15 cellular contexts compared by ENCODE assay signal in genomic region chr9:126383395-126384104, GRCh38.
"Had no signal": no experiment of that assay in that cellular context is flagged by ENCODE, and none has a peak within 500 bp of the region (broad histone marks: within the 10 kb centered on the region; RNA-seq: fewer than 3 reads in every experiment).

No MANE protein-coding gene starts in this region.

- DNase-seq: activated CD4-positive, alpha-beta T cell treated with anti-CD3 and anti-CD28 coated beads, Interleukin-2, amount 50 U/mL, for 1 hour; activated effector memory CD4-positive, alpha-beta T cell treated with anti-CD3 and anti-CD28 coated beads, Interleukin-2, amount 50 U/mL, for 16 hours; activated T-cell treated with anti-CD3 and anti-CD28 coated beads, Interleukin-2, amount 50 U/mL, for 1 hour; amniotic stem cell; brain microvascular endothelial cell; effector memory CD4-positive, alpha-beta T cell; islet precursor cell; left ventricle myocardium inferior; mesenchymal stem cell; stimulated activated CD4-positive, alpha-beta T cell treated with anti-CD3 and anti-CD28 coated beads, Interleukin-4, amount 100 ng/mL, for 1 hour; stimulated activated naive CD8-positive, alpha-beta T cell treated with anti-CD3 and anti-CD28 coated beads, Interleukin-15, amount 100 ng/mL, for 72 hours had no signal

- H3K36me3 Mint-ChIP-seq: activated naive CD4-positive, alpha-beta T cell treated with anti-CD3 and anti-CD28 coated beads, Interleukin-2, amount 50 U/mL, for 72 hours had no signal

- H3K27ac ChIP-seq: brain microvascular endothelial cell, gastroesophageal sphincter, left ventricle myocardium inferior had no signal

- H3K4me3 Mint-ChIP-seq: nephron; stimulated activated naive CD8-positive, alpha-beta T cell treated with anti-CD3 and anti-CD28 coated beads, Interleukin-15, amount 100 ng/mL, for 72 hours; T-helper 1 cell treated with Interleukin-12 subunit alpha and Interleukin-12 subunit beta and Interleukin-4 antibody, amounts not matched to agents 30 μg/mL and 1 μg/mL, for 36 hours had no signal

- H3K9me3 Mint-ChIP-seq: activated naive CD4-positive, alpha-beta T cell treated with anti-CD3 and anti-CD28 coated beads, Interleukin-2, amount 50 U/mL, for 72 hours; nephron; stimulated activated naive CD8-positive, alpha-beta T cell treated with anti-CD3 and anti-CD28 coated beads, Interleukin-15, amount 100 ng/mL, for 72 hours; T-helper 1 cell treated with Interleukin-12 subunit alpha and Interleukin-12 subunit beta and Interleukin-4 antibody, amounts not matched to agents 30 μg/mL and 1 μg/mL, for 36 hours had no signal

- H3K27ac Mint-ChIP-seq: activated naive CD4-positive, alpha-beta T cell treated with anti-CD3 and anti-CD28 coated beads, Interleukin-2, amount 50 U/mL, for 72 hours; nephron; stimulated activated naive CD8-positive, alpha-beta T cell treated with anti-CD3 and anti-CD28 coated beads, Interleukin-15, amount 100 ng/mL, for 72 hours; T-helper 1 cell treated with Interleukin-12 subunit alpha and Interleukin-12 subunit beta and Interleukin-4 antibody, amounts not matched to agents 30 μg/mL and 1 μg/mL, for 36 hours had no signal

- ATAC-seq: activated naive CD4-positive, alpha-beta T cell treated with anti-CD3 and anti-CD28 coated beads, Interleukin-2, amount 50 U/mL, for 72 hours; gastroesophageal sphincter; stimulated activated naive CD8-positive, alpha-beta T cell treated with anti-CD3 and anti-CD28 coated beads, Interleukin-15, amount 100 ng/mL, for 72 hours had no signal
